8 cellular contexts compared by ENCODE assay signal in genomic region chr17:77372444-77373297, GRCh38.
DNase-seq lines count a peak whose midpoint lies in the region; ATAC-seq lines count a peak whose summit lies in the region.

No MANE protein-coding gene starts in this region.

- H3K4me3 ChIP-seq in mesodermal cell (ENCODE audit: extremely low read depth, insufficient read depth, low read length, poor library complexity, severe bottlenecking) (peak overlapping the region; percentile 87), stomach smooth muscle (ENCODE audit: low read length in 2 of 2) (peak overlapping the region; percentile 86 to 93)

- peak; percentile 14 for DNase-seq in DMS79 (lab: John Stamatoyannopoulos, UW)
- DNase-seq in HCEC 1CT = peak; percentile 71
- DNase-seq in NCI-H2171 treated with DMSO at 0.1 percent for 48 hours (lab: John Stamatoyannopoulos, UW) = peak; percentile 70
- DNase-seq in activated CD8-positive, alpha-beta memory T cell treated with anti-CD3 and anti-CD28 coated beads, Interleukin-2, amount 50 U/mL, for 4 hours = peak; percentile 56
- DNase-seq in epidermal melanocyte (ENCODE audit: insufficient read length, low spot score) = peak; percentile 82

- peak overlapping the region; percentile 84 for H3K27ac ChIP-seq in mesodermal cell (ENCODE audit: low read depth, low read length, severe bottlenecking)
- peak overlapping the region; percentile 96 for H3K27ac ChIP-seq in stomach smooth muscle (ENCODE audit: low read length)

- 1% methylated on average over 27 to 30 of the region's 64 CpGs for WGBS in mesodermal cell (ENCODE audit: insufficient coverage in 2 of 2), 2 experiments

- no peaks in the 10 kb centered on the region for H3K9me3 ChIP-seq in mesodermal cell (ENCODE audit: control insufficient read depth, low read length)
- no peaks in the 10 kb centered on the region for H3K9me3 ChIP-seq in stomach smooth muscle (ENCODE audit: control insufficient read depth in 2 of 2, low read length in 2 of 2)

- H3K4me1 ChIP-seq in mesodermal cell (ENCODE audit: control insufficient read depth, insufficient read depth, low read length, poor library complexity, severe bottlenecking) = peaks cover 48% of the 10 kb centered on the region
- H3K4me1 ChIP-seq in stomach smooth muscle (ENCODE audit: control insufficient read depth, insufficient read depth, low read length) = peaks cover 71% of the 10 kb centered on the region

- no peaks in the 10 kb centered on the region for H3K27me3 ChIP-seq in stomach smooth muscle (ENCODE audit: control insufficient read depth in 1 of 2, insufficient read depth in 2 of 2, low read length in 2 of 2)

- H3K36me3 ChIP-seq in mesodermal cell (ENCODE audit: control insufficient read depth, insufficient read depth, low read length) (peaks cover 12% of the 10 kb centered on the region), stomach smooth muscle (ENCODE audit: control insufficient read depth in 2 of 2, insufficient read depth in 2 of 2, low read length in 2 of 2) (no peaks in the 10 kb centered on the region)

- peak overlapping the region; percentile 83 to 93 for H3K9ac ChIP-seq in stomach smooth muscle (ENCODE audit: low read length in 2 of 2)

- no peak for ATAC-seq in HG02610 (IDR thresholded peaks at IDR 0.05; ENCODE audit: unreplicated experiment)

Comparison
In these comparisons a context has a peak if more than half of its experiments do, and no peak if none do; other contexts are left out.
1. DNase-seq: peak in every context shown above with its lines; median percentile 82 in epidermal melanocyte; 71 in HCEC 1CT; 70 in NCI-H2171 treated with DMSO at 0.1 percent for 48 hours; 56 in activated CD8-positive, alpha-beta memory T cell treated with anti-CD3 and anti-CD28 coated beads, Interleukin-2, amount 50 U/mL, for 4 hours; 14 in DMS79.